ENCODE assay signal across 8 cellular contexts in genomic region chr10:116888380-116889055, GRCh38. TPM values are rescaled to one million over a fixed set of nuclear protein-coding genes. Genes with fewer than 3 reads are reported as not detected.
DNase-seq lines count a peak whose midpoint lies in the region; ATAC-seq and TF ChIP-seq lines count a peak whose summit lies in the region.

No MANE protein-coding gene starts in this region.

- H3K79me2 ChIP-seq in trophoblast cell (ENCODE audit: control insufficient read depth, insufficient read depth, low read length, poor library complexity), result no peaks in the 10 kb centered on the region

- no peak overlapping the region for H4K8ac ChIP-seq in trophoblast cell (ENCODE audit: low read depth, low read length)

- H3K4me2 ChIP-seq in trophoblast cell (ENCODE audit: low read length), result peak overlapping the region; percentile 18

- WGBS in trophoblast cell (ENCODE audit: extremely low coverage, insufficient coverage, insufficient read length), result no CpG with 5 or more reads among the region's 7 CpGs

- H2BK12ac ChIP-seq in trophoblast cell (ENCODE audit: low read length), result no peak overlapping the region

- CTCF ChIA-PET in Calu3 (lab: Charles Lee), result interaction anchor here (0.7 to 2.1 kb wide), 5 partner anchors 90 to 286 kb away, joined by 3 to 4 read pairs (median 4); no protein-coding TSS in a partner anchor

- no peak overlapping the region for H3K14ac ChIP-seq in trophoblast cell (ENCODE audit: low read length)

- BruUV-seq in Calu3 (replicated peaks; lab: Mats Ljungman, UMichigan), result no TSS peak

- H4K91ac ChIP-seq in trophoblast cell (ENCODE audit: low read depth, low read length), result no peak overlapping the region

- H3K4me1 Mint-ChIP-seq in Calu3 (ENCODE audit: low read depth, unreplicated experiment), result peaks cover 19% of the 10 kb centered on the region

- no peaks in the 10 kb centered on the region for H3K36me3 ChIP-seq in trophoblast cell (ENCODE audit: control insufficient read depth in 1 of 2, insufficient read depth in 2 of 2, low read length in 2 of 2)

- H3K36me3 Mint-ChIP-seq in Calu3 (ENCODE audit: insufficient read depth, unreplicated experiment), result peaks cover 10% of the 10 kb centered on the region

- no peak overlapping the region for H3K27ac ChIP-seq in trophoblast cell (ENCODE audit: low read depth, low read length)

- no peak overlapping the region for H2BK5ac ChIP-seq in trophoblast cell (ENCODE audit: low read depth, low read length, poor library complexity)

- H3K4ac ChIP-seq in trophoblast cell (ENCODE audit: low read depth, low read length), result no peak overlapping the region

- H2AK5ac ChIP-seq in trophoblast cell (ENCODE audit: low read length), result no peak overlapping the region

- no peak overlapping the region for H2AFZ ChIP-seq in trophoblast cell (ENCODE audit: insufficient read depth, low read length, poor library complexity)

- DNase-seq in Calu3 (peak; percentile 57), RKO (ENCODE audit: low spot score) (peak; percentile 72), fibroblast of villous mesenchyme (ENCODE audit: low read depth) (peak; percentile 79), trophoblast cell (peak; percentile 43 to 68), NCI-H748 treated with DMSO at 0.1 percent for 48 hours (lab: John Stamatoyannopoulos, UW) (no peak), pons (ENCODE audit: low spot score) (no peak), SHP77 (lab: John Stamatoyannopoulos, UW) (no peak)

- H3K79me1 ChIP-seq in trophoblast cell (ENCODE audit: low read length), result no peaks in the 10 kb centered on the region

- H3K9me3 ChIP-seq in trophoblast cell (ENCODE audit: insufficient read depth, low read depth, low read length), result peaks cover 1% of the 10 kb centered on the region

- H3K27ac Mint-ChIP-seq in Calu3 (ENCODE audit: unreplicated experiment), result peak overlapping the region; percentile 47

- H3K9me3 Mint-ChIP-seq in Calu3 (ENCODE audit: low read depth, unreplicated experiment), result no peaks in the 10 kb centered on the region

- no peaks in the 10 kb centered on the region for H3K27me3 Mint-ChIP-seq in Calu3 (ENCODE audit: unreplicated experiment)

- intact Hi-C loops in Calu3 (cut with micrococcal nuclease; ENCODE audit: unreplicated experiment), result loop anchor here (5.0 kb wide), 1 partner anchor 279 kb away; no protein-coding TSS in a partner anchor

- no peaks in the 10 kb centered on the region for H3K27me3 ChIP-seq in trophoblast cell (ENCODE audit: insufficient read depth, low read length)

- no peak for ATAC-seq in HG02588 (IDR thresholded peaks at IDR 0.05; ENCODE audit: unreplicated experiment)

- peaks cover 8% of the 10 kb centered on the region in 2 experiments for H3K4me1 ChIP-seq in trophoblast cell (ENCODE audit: control insufficient read depth in 1 of 2, insufficient read depth in 2 of 2, low read length in 2 of 2)

- peak overlapping the region; percentile 45 for H3K4me3 Mint-ChIP-seq in Calu3 (ENCODE audit: low read depth, unreplicated experiment)

- TF ChIP-seq CTCF in Calu3 (IDR thresholded peaks at IDR 0.05; ENCODE audit: unreplicated experiment) (no peak), fibroblast of villous mesenchyme (IDR thresholded peaks at IDR 0.05; ENCODE audit: insufficient read depth, low read depth, low read length) (no peak)

- no peak overlapping the region for H3K4me3 ChIP-seq in fibroblast of villous mesenchyme (ENCODE audit: low read depth, low read length)
- H3K4me3 ChIP-seq in trophoblast cell (ENCODE audit: low read depth, low read length), result no peak overlapping the region

- no peak overlapping the region for H3K18ac ChIP-seq in trophoblast cell (ENCODE audit: low read length)

- no peak overlapping the region for H3K9ac ChIP-seq in trophoblast cell (ENCODE audit: low read length)

- no peak overlapping the region for H4K12ac ChIP-seq in trophoblast cell (ENCODE audit: low read depth, low read length)

- H3K23ac ChIP-seq in trophoblast cell (ENCODE audit: low read length), result no peak overlapping the region

- H2BK120ac ChIP-seq in trophoblast cell (ENCODE audit: insufficient read depth, low read length, poor library complexity), result no peak overlapping the region

RNA-seq across cellular contexts. Expression of gene ENO4, which starts 39.2 kb away (rescaled TPM):
- 0.12 TPM in 1 of 2 replicates, not detected in the other for total RNA-seq in Calu3 (2022)
- total RNA-seq in fibroblast of villous mesenchyme, result under 0.01 TPM in 1 of 2 replicates, not detected in the other
- 0.11 and 0.21 TPM in 2 replicates for polyA plus RNA-seq in trophoblast cell (2013)

Comparison
In these comparisons a context has a peak if more than half of its experiments do, and no peak if none do; other contexts are left out.
1. DNase-seq: peak in Calu3 (single experiment), RKO (single experiment), fibroblast of villous mesenchyme (single experiment) and trophoblast cell (2 of 2); none in NCI-H748 treated with DMSO at 0.1 percent for 48 hours (single experiment), pons (single experiment) and SHP77 (0 of 2).